ENCODE assay signal across 18 cellular contexts in the genomic region with DNA sequence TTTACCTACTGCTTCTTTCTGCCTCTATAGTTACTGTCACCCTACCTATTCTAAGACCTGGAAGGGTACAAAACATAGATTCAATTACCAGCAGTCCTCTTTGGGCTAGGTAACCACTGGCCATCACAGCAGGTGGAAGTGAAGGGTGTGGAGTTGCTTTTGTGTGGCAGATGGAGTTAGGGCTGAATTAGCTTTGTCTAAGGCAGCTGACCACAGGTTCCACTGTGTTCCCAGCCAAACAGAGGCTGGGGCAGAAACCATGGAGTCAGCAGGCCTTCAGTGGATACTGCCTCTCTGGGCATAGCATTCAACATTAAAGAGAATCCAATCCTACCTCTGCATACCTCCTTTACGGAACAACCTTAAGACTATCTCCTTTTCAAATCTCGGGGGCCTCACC.
"Had no signal": no experiment of that assay in that cellular context is flagged by ENCODE, and none has a peak within 500 bp of the region (broad histone marks: within the 10 kb centered on the region; RNA-seq: fewer than 3 reads in every experiment).

No MANE protein-coding gene starts in this region.

- H3K27me3 Mint-ChIP-seq: naive thymus-derived CD8-positive, alpha-beta T cell had no signal

- H3K36me3 ChIP-seq: thyroid gland, uterus had no signal

- ATAC-seq: gastroesophageal sphincter; naive thymus-derived CD8-positive, alpha-beta T cell had no signal

- H3K27ac ChIP-seq: epithelial cell of prostate, esophagus squamous epithelium, gastroesophageal sphincter, right atrium auricular region, thyroid gland, upper lobe of left lung, uterus had no signal

- H3K4me3 ChIP-seq: esophagus squamous epithelium, gastroesophageal sphincter, right atrium auricular region, thyroid gland, upper lobe of left lung, uterus had no signal

- H3K9me3 ChIP-seq: esophagus squamous epithelium, gastroesophageal sphincter, right atrium auricular region, thyroid gland, upper lobe of left lung, uterus had no signal

- H3K27me3 ChIP-seq: esophagus squamous epithelium, gastroesophageal sphincter, right atrium auricular region, thyroid gland, upper lobe of left lung, uterus had no signal

- H3K4me3 Mint-ChIP-seq: naive thymus-derived CD8-positive, alpha-beta T cell had no signal

- H3K4me1 ChIP-seq: esophagus squamous epithelium, gastroesophageal sphincter, right atrium auricular region, thyroid gland, upper lobe of left lung, uterus had no signal

- H3K4me1 Mint-ChIP-seq: naive thymus-derived CD8-positive, alpha-beta T cell had no signal

- DNase-seq: effector memory CD4-positive, alpha-beta T cell; esophagus squamous epithelium; foreskin fibroblast; glutamatergic neuron; kidney glomerular epithelial cell; mesendoderm; naive thymus-derived CD8-positive, alpha-beta T cell; posterior cingulate gyrus; small intestine; stimulated activated CD4-positive, alpha-beta T cell treated with anti-CD3 and anti-CD28 coated beads, Interleukin-12 subunit alpha, Interleukin-12 subunit beta, amount 100 ng/mL, for 4 hours; stimulated activated CD4-positive, alpha-beta T cell treated with anti-CD3 and anti-CD28 coated beads, Interleukin-2, amount 100 ng/mL, for 48 hours; stimulated activated naive CD4-positive, alpha-beta T cell treated with Interleukin-2 at 50 U/mL for 16 hours; thyroid gland; upper lobe of left lung; uterus had no signal
